ENCODE assay signal across 8 cellular contexts in genomic region chr16:28975158-28975603, GRCh38. TPM values are rescaled to one million over a fixed set of nuclear protein-coding genes. Genes with fewer than 3 reads are reported as not detected.
DNase-seq lines count a peak whose midpoint lies in the region; ATAC-seq, FAIRE-seq and TF ChIP-seq lines count a peak whose summit lies in the region.

No MANE protein-coding gene starts in this region.

- peaks cover 4% of the 10 kb centered on the region for H3K36me3 Mint-ChIP-seq in activated CD4-positive, alpha-beta T cell treated with anti-CD3 and anti-CD28 coated beads for 36 hours (ENCODE audit: low read depth)
- H3K36me3 Mint-ChIP-seq in naive thymus-derived CD8-positive, alpha-beta T cell: peaks cover 0 to 27% (median 0%) of the 10 kb centered on the region in 3 donors

- TF ChIP-seq POLR2A in H54 (IDR thresholded peaks at IDR 0.05; ENCODE audit: low read depth, low read length): no peak

- no peaks in the 10 kb centered on the region for H3K9me3 ChIP-seq in ectodermal cell (ENCODE audit: control insufficient read depth, low read length)

- no peak overlapping the region for H3K27ac ChIP-seq in ectodermal cell (ENCODE audit: insufficient read depth, low read depth, low read length, poor library complexity, severe bottlenecking)

- H3K4me3 ChIP-seq in LNCaP clone FGC (ENCODE audit: low read depth, low read length) (peak overlapping the region; percentile 98), ectodermal cell (ENCODE audit: insufficient read depth, low read depth, low read length) (peak overlapping the region; percentile 79)

- H3K27me3 ChIP-seq in ectodermal cell (ENCODE audit: control insufficient read depth, insufficient read depth, low read length, poor library complexity, severe bottlenecking): no peaks in the 10 kb centered on the region

- no peaks in the 10 kb centered on the region for H3K9me3 Mint-ChIP-seq in activated CD4-positive, alpha-beta T cell treated with anti-CD3 and anti-CD28 coated beads for 36 hours (ENCODE audit: low read depth)
- no peaks in the 10 kb centered on the region for H3K9me3 Mint-ChIP-seq in naive thymus-derived CD8-positive, alpha-beta T cell

- POLR2A ChIA-PET in activated CD4-positive, alpha-beta T cell treated with anti-CD3 and anti-CD28 coated beads for 36 hours (lab: Charles Lee): interaction anchor here (0.6 kb wide), 1 partner anchor 20 kb away, joined by 3 read pairs; no protein-coding TSS in a partner anchor
- POLR2A ChIA-PET in naive thymus-derived CD8-positive, alpha-beta T cell (lab: Charles Lee): interaction anchor here (1.2 to 6.2 kb wide), 5 partner anchors 11 to 108 kb away, joined by 3 to 118 read pairs (median 19); partner anchors contain the start of genes LAT, NFATC2IP and RABEP2

- peak overlapping the region; percentile 77 for H3K27ac Mint-ChIP-seq in activated CD4-positive, alpha-beta T cell treated with anti-CD3 and anti-CD28 coated beads for 36 hours
- peak overlapping the region; percentile 73 to 98 (median 96) for H3K27ac Mint-ChIP-seq in naive thymus-derived CD8-positive, alpha-beta T cell

- H3K36me3 ChIP-seq in ectodermal cell (ENCODE audit: control insufficient read depth, insufficient read depth, low read length): peaks cover 4% of the 10 kb centered on the region

- WGBS in ectodermal cell, 2 experiments: 12 to 13% methylated on average over 30 of the region's 30 CpGs

- peak; percentile 8 for ATAC-seq in activated CD4-positive, alpha-beta T cell treated with anti-CD3 and anti-CD28 coated beads for 36 hours
- ATAC-seq in naive thymus-derived CD8-positive, alpha-beta T cell: peak in 1 of 2 donors; percentile 8

- peaks cover 30% of the 10 kb centered on the region for H3K4me1 Mint-ChIP-seq in activated CD4-positive, alpha-beta T cell treated with anti-CD3 and anti-CD28 coated beads for 36 hours
- H3K4me1 Mint-ChIP-seq in naive thymus-derived CD8-positive, alpha-beta T cell: peaks cover 21 to 44% (median 42%) of the 10 kb centered on the region in 4 donors

- no peak for DNase-seq in activated CD4-positive, alpha-beta T cell treated with anti-CD3 and anti-CD28 coated beads for 36 hours
- DNase-seq in activated CD4-positive, alpha-beta T cell treated with anti-CD3 and anti-CD28 coated beads for 1 hour: no peak
- no peak for DNase-seq in LNCaP clone FGC (ENCODE audit: low read depth)
- no peak for DNase-seq in naive thymus-derived CD8-positive, alpha-beta T cell
- no peak for DNase-seq in glomerular visceral epithelial cell (ENCODE audit: extremely low spot score)
- no peak for DNase-seq in occipital lobe (lab: John Stamatoyannopoulos, UW)
- no peak for DNase-seq in H54 (ENCODE audit: insufficient read length, low spot score)

- H3K27me3 Mint-ChIP-seq in activated CD4-positive, alpha-beta T cell treated with anti-CD3 and anti-CD28 coated beads for 36 hours: no peaks in the 10 kb centered on the region
- H3K27me3 Mint-ChIP-seq in naive thymus-derived CD8-positive, alpha-beta T cell: peaks cover 0 to 2% (median 0%) of the 10 kb centered on the region in 5 donors

- intact Hi-C loops in activated CD4-positive, alpha-beta T cell treated with anti-CD3 and anti-CD28 coated beads for 36 hours (cut with DNase I, micrococcal nuclease): loop anchor here in 1 of 2 experiments (2.0 kb wide), 1 partner anchor 482 kb away; the partner anchor contains the start of gene CLN3

- CTCF ChIA-PET in activated CD4-positive, alpha-beta T cell treated with anti-CD3 and anti-CD28 coated beads for 36 hours (lab: Charles Lee): interaction anchor here (1.6 to 4.9 kb wide), 2 partner anchors 13 to 32 kb away, joined by 7 to 32 read pairs; no protein-coding TSS in a partner anchor

- peaks cover 6% of the 10 kb centered on the region for H3K4me1 ChIP-seq in ectodermal cell (ENCODE audit: control insufficient read depth, insufficient read depth, low read length)

- peak overlapping the region; percentile 98 for H3K4me3 Mint-ChIP-seq in activated CD4-positive, alpha-beta T cell treated with anti-CD3 and anti-CD28 coated beads for 36 hours
- H3K4me3 Mint-ChIP-seq in naive thymus-derived CD8-positive, alpha-beta T cell: peak overlapping the region; percentile 97 to 99 (median 98)

- no peak for FAIRE-seq in H54 (lab: Jason Lieb, UNC)

- no peak for TF ChIP-seq CTCF in LNCaP clone FGC (IDR thresholded peaks at IDR 0.05; ENCODE audit: control insufficient read depth, extremely low read depth, insufficient read depth)

RNA-seq across cellular contexts. Expression of gene SPNS1, which starts 0.6 kb away (rescaled TPM):
- total RNA-seq in activated CD4-positive, alpha-beta T cell treated with anti-CD3 and anti-CD28 coated beads for 36 hours: 10 to 100 TPM; 12.7 to 14.2 TPM
- 48.0 TPM for polyA plus RNA-seq in ectodermal cell (2013, experiment 1 of 4)
- polyA plus RNA-seq in ectodermal cell (2013, experiment 2 of 4): 44.6 TPM
- 28.2 TPM for polyA plus RNA-seq in ectodermal cell (2013, experiment 3 of 4)
- 30.5 TPM for polyA plus RNA-seq in ectodermal cell (2013, experiment 4 of 4)
- 10 to 100 TPM; 38.1 to 45.0 TPM for total RNA-seq in naive thymus-derived CD8-positive, alpha-beta T cell
- polyA plus RNA-seq in naive thymus-derived CD8-positive, alpha-beta T cell: 10 to 100 TPM; 12.7 to 29.7 (median 24.9) TPM
- 17.8 TPM for total RNA-seq in occipital lobe

RNA-seq across cellular contexts. Expression of gene LAT, which starts 9.7 kb away (rescaled TPM):
- 100 to 1,000 TPM; 200 to 234 TPM for total RNA-seq in activated CD4-positive, alpha-beta T cell treated with anti-CD3 and anti-CD28 coated beads for 36 hours
- 3.3 TPM for polyA plus RNA-seq in ectodermal cell (2013, experiment 1 of 4)
- 3.8 TPM for polyA plus RNA-seq in ectodermal cell (2013, experiment 2 of 4)
- 5.1 TPM for polyA plus RNA-seq in ectodermal cell (2013, experiment 3 of 4)
- polyA plus RNA-seq in ectodermal cell (2013, experiment 4 of 4): 5.3 TPM
- 100 to 1,000 TPM; 352 to 353 TPM for total RNA-seq in naive thymus-derived CD8-positive, alpha-beta T cell
- 100 to 1,000 TPM; 255 to 308 (median 288) TPM for polyA plus RNA-seq in naive thymus-derived CD8-positive, alpha-beta T cell
- total RNA-seq in occipital lobe: 0.62 TPM

RNA-seq across cellular contexts. Expression of gene NFATC2IP, which starts 24.4 kb away (rescaled TPM):
- total RNA-seq in activated CD4-positive, alpha-beta T cell treated with anti-CD3 and anti-CD28 coated beads for 36 hours: 10 to 100 TPM; 69.2 to 72.7 TPM
- polyA plus RNA-seq in ectodermal cell (2013, experiment 1 of 4): 65.7 TPM
- 72.0 TPM for polyA plus RNA-seq in ectodermal cell (2013, experiment 2 of 4)
- 51.6 TPM for polyA plus RNA-seq in ectodermal cell (2013, experiment 3 of 4)
- polyA plus RNA-seq in ectodermal cell (2013, experiment 4 of 4): 54.6 TPM
- total RNA-seq in naive thymus-derived CD8-positive, alpha-beta T cell: 100 to 1,000 TPM; 112 to 116 TPM
- 10 to 100 TPM; 22.8 to 30.2 (median 28.7) TPM for polyA plus RNA-seq in naive thymus-derived CD8-positive, alpha-beta T cell
- 19.8 TPM for total RNA-seq in occipital lobe

RNA-seq across cellular contexts. Expression of gene CD19, which starts 43.4 kb away (rescaled TPM):
- total RNA-seq in activated CD4-positive, alpha-beta T cell treated with anti-CD3 and anti-CD28 coated beads for 36 hours: under 1 TPM; 0.74 to 0.80 TPM
- polyA plus RNA-seq in ectodermal cell (2013, experiment 1 of 4): not detected
- not detected for polyA plus RNA-seq in ectodermal cell (2013, experiment 2 of 4)
- not detected for polyA plus RNA-seq in ectodermal cell (2013, experiment 3 of 4)
- not detected for polyA plus RNA-seq in ectodermal cell (2013, experiment 4 of 4)
- 1 to 10 TPM; 6.9 to 7.6 TPM for total RNA-seq in naive thymus-derived CD8-positive, alpha-beta T cell
- polyA plus RNA-seq in naive thymus-derived CD8-positive, alpha-beta T cell: under 1 TPM; 0.17 to 0.19 (median 0.19) TPM
- not detected for total RNA-seq in occipital lobe

RNA-seq across cellular contexts. Expression of gene RABEP2, which starts 50.1 kb away (rescaled TPM):
- total RNA-seq in activated CD4-positive, alpha-beta T cell treated with anti-CD3 and anti-CD28 coated beads for 36 hours: 10 to 100 TPM in 1 of 2 experiments, 1 to 10 TPM in 1; 8.1 to 12.9 TPM
- polyA plus RNA-seq in ectodermal cell (2013, experiment 1 of 4): 9.6 TPM
- 8.4 TPM for polyA plus RNA-seq in ectodermal cell (2013, experiment 2 of 4)
- 5.4 TPM for polyA plus RNA-seq in ectodermal cell (2013, experiment 3 of 4)
- 7.3 TPM for polyA plus RNA-seq in ectodermal cell (2013, experiment 4 of 4)
- 10 to 100 TPM; 34.1 to 35.7 TPM for total RNA-seq in naive thymus-derived CD8-positive, alpha-beta T cell
- polyA plus RNA-seq in naive thymus-derived CD8-positive, alpha-beta T cell: 1 to 10 TPM; 2.8 to 6.5 (median 3.0) TPM
- 17.8 TPM for total RNA-seq in occipital lobe

Comparison
In these comparisons a context has a peak if more than half of its experiments do, and no peak if none do; other contexts are left out.
1. RNA of gene LAT, which starts 9.7 kb away (total RNA-seq): 352 to 353 TPM in naive thymus-derived CD8-positive, alpha-beta T cell and 200 to 234 TPM in activated CD4-positive, alpha-beta T cell treated with anti-CD3 and anti-CD28 coated beads for 36 hours; 0.62 TPM in occipital lobe (single experiment); every median in the first group is over 100 times any median in the second.